Comparison of ENCODE assay signal across 1 cellular context in genomic region chr11:116829525-116830183, GRCh38.
TF ChIP-seq lines count a peak whose summit lies in the region.

Gene APOC3, plus strand, starts transcription at chr11:116829907. Its CDS starts 676 bp downstream, at chr11:116830583.

TF ChIP-seq in HepG2, 621 proteins besides CTCF, POLR2A, EP300 and RAD21 (continued from another document and continues in another):
- TF ChIP-seq PLSCR1 (CRISPR knock-in tag; IDR thresholded peaks at IDR 0.05; ENCODE audit: borderline replicate concordance) (no peak), ATF7 (IDR thresholded peaks at IDR 0.05) (no peak), ATF7 (CRISPR knock-in tag; IDR thresholded peaks at IDR 0.05) (peak; percentile 75; the same call in 1 of the 2 replicates), BORCS8-MEF2B (CRISPR knock-in tag; IDR thresholded peaks at IDR 0.05) (no peak), ZBTB39 (CRISPR knock-in tag; IDR thresholded peaks at IDR 0.05) (0 out of 2 replicates have a peak, but pooled peaks have one; percentile 51), ZNF513 (CRISPR knock-in tag; conservative IDR thresholded peaks at IDR 0.05) (no peak), ZNF567 (CRISPR knock-in tag; IDR thresholded peaks at IDR 0.05; ENCODE audit: borderline replicate concordance) (no peak), ATAD3A (CRISPR knock-in tag; IDR thresholded peaks at IDR 0.05) (no peak), SALL1 (CRISPR knock-in tag; IDR thresholded peaks at IDR 0.05) (peak; percentile 89), ZZZ3 (CRISPR knock-in tag; IDR thresholded peaks at IDR 0.05; ENCODE audit: borderline replicate concordance) (no peak), HMGXB4 (CRISPR knock-in tag; IDR thresholded peaks at IDR 0.05; ENCODE audit: borderline replicate concordance in 1 of 2, low read depth in 1 of 2) (0 out of 4 replicates have a peak, but pooled peaks have one; percentile 31 to 54), CCAR2 (optimal IDR thresholded peaks at IDR 0.05; ENCODE audit: low read depth, low read length) (no peak), MAF1 (CRISPR knock-in tag; IDR thresholded peaks at IDR 0.05; ENCODE audit: borderline replicate concordance) (no peak; the same call in 1 of the 2 replicates), CAMTA2 (CRISPR knock-in tag; IDR thresholded peaks at IDR 0.05; ENCODE audit: borderline replicate concordance) (peak; percentile 90; the same call in 1 of the 2 replicates), PHF8 (CRISPR knock-in tag; IDR thresholded peaks at IDR 0.05) (no peak), DR1 (CRISPR knock-in tag; IDR thresholded peaks at IDR 0.05) (peak; percentile 83; the same call in 1 of the 2 replicates), TMF1 (CRISPR knock-in tag; IDR thresholded peaks at IDR 0.05; ENCODE audit: low read depth) (peak; percentile 84), SP5 (CRISPR knock-in tag; IDR thresholded peaks at IDR 0.05; ENCODE audit: borderline replicate concordance, low read depth) (peak; percentile 48; the same call in 1 of the 2 replicates), ARNT (IDR thresholded peaks at IDR 0.05) (no peak), NFKBIZ (CRISPR knock-in tag; IDR thresholded peaks at IDR 0.05) (0 out of 2 replicates have a peak, but pooled peaks have one; percentile 12), HNF1B (CRISPR knock-in tag; IDR thresholded peaks at IDR 0.05) (peak; percentile 36; the same call in 1 of the 2 replicates), NR2C2 (CRISPR knock-in tag; IDR thresholded peaks at IDR 0.05; ENCODE audit: borderline replicate concordance) (peak; percentile 81), RFX1 (IDR thresholded peaks at IDR 0.05) (no peak), ARHGAP35 (CRISPR knock-in tag; IDR thresholded peaks at IDR 0.05; ENCODE audit: borderline replicate concordance) (no peak), SNAPC5 (CRISPR knock-in tag; IDR thresholded peaks at IDR 0.05; ENCODE audit: borderline replicate concordance) (no peak), ZNF451 (CRISPR knock-in tag; IDR thresholded peaks at IDR 0.05) (0 out of 2 replicates have a peak, but pooled peaks have one; percentile 10), HDAC2 (CRISPR knock-in tag; IDR thresholded peaks at IDR 0.05) (peak; percentile 60), ZNF749 (CRISPR knock-in tag; IDR thresholded peaks at IDR 0.05; ENCODE audit: borderline replicate concordance) (0 out of 2 replicates have a peak, but pooled peaks have one; percentile 72), ZNF383 (CRISPR knock-in tag; IDR thresholded peaks at IDR 0.05; ENCODE audit: borderline replicate concordance) (0 out of 2 replicates have a peak, but pooled peaks have one; percentile 49), ZBTB38 (CRISPR knock-in tag; IDR thresholded peaks at IDR 0.05) (peak; percentile 58; the same call in 1 of the 2 replicates), THAP9 (CRISPR knock-in tag; IDR thresholded peaks at IDR 0.05; ENCODE audit: borderline replicate concordance) (no peak; the same call in 1 of the 2 replicates), ZNF724P (CRISPR knock-in tag; IDR thresholded peaks at IDR 0.05; ENCODE audit: borderline replicate concordance) (peak; percentile 40; the same call in 1 of the 2 replicates), JUND (CRISPR knock-in tag; IDR thresholded peaks at IDR 0.05) (no peak), NRL (CRISPR knock-in tag; IDR thresholded peaks at IDR 0.05; ENCODE audit: borderline replicate concordance) (0 out of 2 replicates have a peak, but pooled peaks have one; percentile 60), ZNF446 (CRISPR knock-in tag; IDR thresholded peaks at IDR 0.05) (peak; percentile 26; the same call in 1 of the 2 replicates), TARDBP (CRISPR knock-in tag; IDR thresholded peaks at IDR 0.05) (peak; percentile 52; the same call in 1 of the 2 replicates), ZNF329 (CRISPR knock-in tag; IDR thresholded peaks at IDR 0.05; ENCODE audit: low read depth) (0 out of 2 replicates have a peak, but pooled peaks have one; percentile 66), TBL1XR1 (IDR thresholded peaks at IDR 0.05; ENCODE audit: borderline replicate concordance, low read length, partially characterized antibody) (peak; percentile 44), DPF2 (CRISPR knock-in tag; IDR thresholded peaks at IDR 0.05; ENCODE audit: borderline replicate concordance, low read depth) (peak; percentile 59), TAF1 (CRISPR knock-in tag; IDR thresholded peaks at IDR 0.05) (peak; percentile 73), NCOA1 (CRISPR knock-in tag; IDR thresholded peaks at IDR 0.05) (peak; percentile 70; the same call in 1 of the 2 replicates), ERF (CRISPR knock-in tag; IDR thresholded peaks at IDR 0.05) (peak; percentile 58), ZNF143 (CRISPR knock-in tag; IDR thresholded peaks at IDR 0.05) (0 out of 2 replicates have a peak, but pooled peaks have one; percentile 27), NCOR1 (IDR thresholded peaks at IDR 0.05; ENCODE audit: borderline replicate concordance, low read length) (peak; percentile 91), ARNT2 (CRISPR knock-in tag; IDR thresholded peaks at IDR 0.05; ENCODE audit: low read depth) (peak; percentile 39; the same call in 1 of the 2 replicates), ZNF441 (CRISPR knock-in tag; IDR thresholded peaks at IDR 0.05; ENCODE audit: borderline replicate concordance) (no peak), TEAD3 (CRISPR knock-in tag; optimal IDR thresholded peaks at IDR 0.05; ENCODE audit: borderline replicate concordance) (peak; percentile 12), ZNF570 (CRISPR knock-in tag; IDR thresholded peaks at IDR 0.05; ENCODE audit: borderline replicate concordance) (0 out of 2 replicates have a peak, but pooled peaks have one; percentile 50)
- TF ChIP-seq, protein P1, sequence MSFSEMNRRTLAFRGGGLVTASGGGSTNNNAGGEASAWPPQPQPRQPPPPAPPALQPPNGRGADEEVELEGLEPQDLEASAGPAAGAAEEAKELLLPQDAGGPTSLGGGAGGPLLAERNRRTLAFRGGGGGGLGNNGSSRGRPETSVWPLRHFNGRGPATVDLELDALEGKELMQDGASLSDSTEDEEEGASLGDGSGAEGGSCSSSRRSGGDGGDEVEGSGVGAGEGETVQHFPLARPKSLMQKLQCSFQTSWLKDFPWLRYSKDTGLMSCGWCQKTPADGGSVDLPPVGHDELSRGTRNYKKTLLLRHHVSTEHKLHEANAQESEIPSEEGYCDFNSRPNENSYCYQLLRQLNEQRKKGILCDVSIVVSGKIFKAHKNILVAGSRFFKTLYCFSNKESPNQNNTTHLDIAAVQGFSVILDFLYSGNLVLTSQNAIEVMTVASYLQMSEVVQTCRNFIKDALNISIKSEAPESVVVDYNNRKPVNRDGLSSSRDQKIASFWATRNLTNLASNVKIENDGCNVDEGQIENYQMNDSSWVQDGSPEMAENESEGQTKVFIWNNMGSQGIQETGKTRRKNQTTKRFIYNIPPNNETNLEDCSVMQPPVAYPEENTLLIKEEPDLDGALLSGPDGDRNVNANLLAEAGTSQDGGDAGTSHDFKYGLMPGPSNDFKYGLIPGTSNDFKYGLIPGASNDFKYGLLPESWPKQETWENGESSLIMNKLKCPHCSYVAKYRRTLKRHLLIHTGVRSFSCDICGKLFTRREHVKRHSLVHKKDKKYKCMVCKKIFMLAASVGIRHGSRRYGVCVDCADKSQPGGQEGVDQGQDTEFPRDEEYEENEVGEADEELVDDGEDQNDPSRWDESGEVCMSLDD (CRISPR knock-in tag; IDR thresholded peaks at IDR 0.05; ENCODE audit: borderline replicate concordance): peak; percentile 84
- TF ChIP-seq, protein P2, sequence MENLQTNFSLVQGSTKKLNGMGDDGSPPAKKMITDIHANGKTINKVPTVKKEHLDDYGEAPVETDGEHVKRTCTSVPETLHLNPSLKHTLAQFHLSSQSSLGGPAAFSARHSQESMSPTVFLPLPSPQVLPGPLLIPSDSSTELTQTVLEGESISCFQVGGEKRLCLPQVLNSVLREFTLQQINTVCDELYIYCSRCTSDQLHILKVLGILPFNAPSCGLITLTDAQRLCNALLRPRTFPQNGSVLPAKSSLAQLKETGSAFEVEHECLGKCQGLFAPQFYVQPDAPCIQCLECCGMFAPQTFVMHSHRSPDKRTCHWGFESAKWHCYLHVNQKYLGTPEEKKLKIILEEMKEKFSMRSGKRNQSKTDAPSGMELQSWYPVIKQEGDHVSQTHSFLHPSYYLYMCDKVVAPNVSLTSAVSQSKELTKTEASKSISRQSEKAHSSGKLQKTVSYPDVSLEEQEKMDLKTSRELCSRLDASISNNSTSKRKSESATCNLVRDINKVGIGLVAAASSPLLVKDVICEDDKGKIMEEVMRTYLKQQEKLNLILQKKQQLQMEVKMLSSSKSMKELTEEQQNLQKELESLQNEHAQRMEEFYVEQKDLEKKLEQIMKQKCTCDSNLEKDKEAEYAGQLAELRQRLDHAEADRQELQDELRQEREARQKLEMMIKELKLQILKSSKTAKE (CRISPR knock-in tag; IDR thresholded peaks at IDR 0.05; ENCODE audit: borderline replicate concordance): peak; percentile 68; the same call in 1 of the 2 replicates
